1 cellular context compared by ENCODE assay signal in genomic region chr14:105689722-105690121, GRCh38.
TF ChIP-seq lines count a peak whose summit lies in the region.

No MANE protein-coding gene starts in this region.

TF ChIP-seq in H1, 55 proteins besides CTCF, POLR2A, EP300 and RAD21:
- TF ChIP-seq EGR1 (IDR thresholded peaks at IDR 0.05; ENCODE audit: borderline replicate concordance, low read depth, low read length), result no peak
- TF ChIP-seq KDM4A (IDR thresholded peaks at IDR 0.05; ENCODE audit: low read depth, low read length, severe bottlenecking), result no peak
- TF ChIP-seq KDM1A (IDR thresholded peaks at IDR 0.05; ENCODE audit: borderline replicate concordance, low read length), result no peak
- TF ChIP-seq CBX8 (IDR thresholded peaks at IDR 0.05; ENCODE audit: borderline replicate concordance, low read depth, low read length), result no peak
- TF ChIP-seq RXRA (IDR thresholded peaks at IDR 0.05; ENCODE audit: insufficient read depth, low read depth, low read length), result no peak
- no peak for TF ChIP-seq CHD1 (IDR thresholded peaks at IDR 0.05; ENCODE audit: low read depth, low read length)
- TF ChIP-seq MAX (IDR thresholded peaks at IDR 0.05), result no peak
- TF ChIP-seq KDM5A (IDR thresholded peaks at IDR 0.05; ENCODE audit: low read length), result no peak
- no peak for TF ChIP-seq GABPA (IDR thresholded peaks at IDR 0.05; ENCODE audit: borderline replicate concordance, insufficient read depth, low read length)
- TF ChIP-seq CREB1 (IDR thresholded peaks at IDR 0.05), result no peak
- no peak for TF ChIP-seq SP1 (IDR thresholded peaks at IDR 0.05; ENCODE audit: low read depth, low read length)
- no peak for TF ChIP-seq NANOG (IDR thresholded peaks at IDR 0.05; ENCODE audit: insufficient read depth, low read depth, low read length, poor library complexity, severe bottlenecking)
- no peak for TF ChIP-seq BCL11A (IDR thresholded peaks at IDR 0.05; ENCODE audit: low read depth in 2 of 2, low read length in 2 of 2)
TF ChIP-seq in H1: peak in this region for 0.
